ENCODE assay signal across 9 cellular contexts in the genomic region with DNA sequence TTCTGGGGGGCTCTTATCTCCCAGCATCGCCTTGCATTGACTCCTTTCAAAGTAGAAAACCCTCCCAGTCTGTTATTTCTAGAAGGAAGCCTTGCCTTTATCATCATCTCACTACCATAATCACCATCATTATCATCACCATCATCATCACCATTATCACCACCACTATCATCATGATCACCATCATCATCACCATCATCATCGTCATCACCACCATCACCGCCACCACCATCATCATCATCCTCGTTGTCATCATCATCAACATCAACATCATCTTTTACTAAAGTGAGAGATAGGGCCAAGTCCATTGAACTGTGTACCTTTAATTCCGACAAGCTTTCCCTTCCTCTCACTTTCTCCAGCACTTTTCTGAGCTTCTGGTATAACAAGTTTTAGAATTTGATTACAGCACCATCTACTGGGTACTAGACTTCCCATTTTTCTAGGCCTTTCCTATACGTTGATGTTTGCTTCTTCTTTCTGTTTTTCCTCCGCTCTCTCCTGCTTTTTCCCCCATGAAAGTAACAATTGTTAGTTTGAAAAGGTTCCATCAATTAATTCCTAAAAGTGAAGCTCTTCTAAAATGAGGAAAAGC.
A peak's percentile ranks its signal among the peaks of the same experiment; 100 is the strongest.
DNase-seq lines count a peak whose midpoint lies in the region; ATAC-seq and TF ChIP-seq lines count a peak whose summit lies in the region.
"Had no signal": no experiment of that assay in that cellular context is flagged by ENCODE, and none has a peak within 500 bp of the region (broad histone marks: within the 10 kb centered on the region; RNA-seq: fewer than 3 reads in every experiment).

No MANE protein-coding gene starts in this region.

- H3K79me2 ChIP-seq in neural progenitor cell (ENCODE audit: low read depth), result no peaks in the 10 kb centered on the region

- H3K36me3 Mint-ChIP-seq in MCF 10A (ENCODE audit: insufficient read depth, unreplicated experiment) (no peaks in the 10 kb centered on the region), neural progenitor cell (no peaks in the 10 kb centered on the region)
- H3K36me3 Mint-ChIP-seq in activated naive CD4-positive, alpha-beta T cell treated with anti-CD3 and anti-CD28 coated beads for 36 hours (ENCODE audit: low read depth), result peaks cover 2% of the 10 kb centered on the region

- POLR2A ChIA-PET in MCF 10A (lab: Yijun Ruan, JAX), result interaction anchor here (0.7 to 1.8 kb wide), 8 partner anchors 178 to 340 kb away, joined by 3 to 10 read pairs (median 4); a partner anchor contains a TSS

- peaks cover 7% of the 10 kb centered on the region for H3K4me1 ChIP-seq in neural progenitor cell

- DNase-seq in ELR (ENCODE audit: low read depth) (peak; percentile 29), NCI-H1436 (lab: John Stamatoyannopoulos, UW) (peak; percentile 59), MCF 10A (ENCODE audit: unreplicated experiment) (peak; percentile 33), neural progenitor cell (ENCODE audit: low spot score) (peak; percentile 23)
- DNase-seq in activated CD4-positive, alpha-beta T cell treated with anti-CD3 and anti-CD28 coated beads, Interleukin-2, amount 50 U/mL, for 1 hour, result no peak
- DNase-seq in activated T-cell treated with anti-CD3 and anti-CD28 coated beads, Interleukin-2, amount 50 U/mL, for 1 hour, result no peak
- DNase-seq in activated naive CD4-positive, alpha-beta T cell treated with anti-CD3 and anti-CD28 coated beads for 36 hours, result no peak
- DNase-seq: activated CD8-positive, alpha-beta memory T cell treated with anti-CD3 and anti-CD28 coated beads for 24 hours had no signal

- no peak overlapping the region for H3K4me2 ChIP-seq in neural progenitor cell

- H3K27ac ChIP-seq in neural progenitor cell, result no peak overlapping the region

- no peak overlapping the region for H2AFZ ChIP-seq in neural progenitor cell (replicated peaks)

- peak; percentile 41 for TF ChIP-seq CTCF in MCF 10A (IDR thresholded peaks at IDR 0.05; ENCODE audit: unreplicated experiment)
- peak; percentile 47 for TF ChIP-seq CTCF in neural progenitor cell (IDR thresholded peaks at IDR 0.05)

- no peaks in the 10 kb centered on the region for H3K27me3 Mint-ChIP-seq in MCF 10A (ENCODE audit: insufficient read depth, unreplicated experiment)
- peaks cover 11% of the 10 kb centered on the region for H3K27me3 Mint-ChIP-seq in neural progenitor cell (ENCODE audit: insufficient read depth, low read depth)
- H3K27me3 Mint-ChIP-seq in activated naive CD4-positive, alpha-beta T cell treated with anti-CD3 and anti-CD28 coated beads for 36 hours (ENCODE audit: low read depth), result no peaks in the 10 kb centered on the region

- no peaks in the 10 kb centered on the region for H3K9me3 Mint-ChIP-seq in MCF 10A (ENCODE audit: unreplicated experiment)
- peaks cover 6% of the 10 kb centered on the region for H3K9me3 Mint-ChIP-seq in neural progenitor cell
- H3K9me3 Mint-ChIP-seq in activated naive CD4-positive, alpha-beta T cell treated with anti-CD3 and anti-CD28 coated beads for 36 hours, result peaks cover 4% of the 10 kb centered on the region

- H3K4me1 Mint-ChIP-seq in MCF 10A (ENCODE audit: insufficient read depth, unreplicated experiment), result peaks cover 18% of the 10 kb centered on the region
- H3K4me1 Mint-ChIP-seq in neural progenitor cell, result peaks cover 22% of the 10 kb centered on the region
- H3K4me1 Mint-ChIP-seq in activated naive CD4-positive, alpha-beta T cell treated with anti-CD3 and anti-CD28 coated beads for 36 hours (ENCODE audit: low read depth), result no peaks in the 10 kb centered on the region

- H4K20me1 ChIP-seq in neural progenitor cell (ENCODE audit: low read depth), result no peaks in the 10 kb centered on the region

- no peaks in the 10 kb centered on the region for H3K36me3 ChIP-seq in neural progenitor cell

- H3K4me3 Mint-ChIP-seq in MCF 10A (ENCODE audit: unreplicated experiment) (no peak overlapping the region), neural progenitor cell (peak overlapping the region; percentile 8)
- no peak overlapping the region for H3K4me3 Mint-ChIP-seq in activated naive CD4-positive, alpha-beta T cell treated with anti-CD3 and anti-CD28 coated beads for 36 hours

- intact Hi-C loops in MCF 10A (cut with micrococcal nuclease), result loop anchor here (1.0 to 2.0 kb wide), 5 partner anchors 179 to 337 kb away; a partner anchor contains a TSS
- intact Hi-C loops in activated naive CD4-positive, alpha-beta T cell treated with anti-CD3 and anti-CD28 coated beads for 36 hours (cut with micrococcal nuclease), result loop anchor here (1.0 to 5.0 kb wide), 5 partner anchors 155 to 337 kb away; no protein-coding TSS in a partner anchor

- H3K9me3 ChIP-seq in neural progenitor cell (ENCODE audit: low read depth), result no peaks in the 10 kb centered on the region

- H3K9ac ChIP-seq in neural progenitor cell, result no peak overlapping the region

- no peak for ATAC-seq in GM18861 (IDR thresholded peaks at IDR 0.05; ENCODE audit: unreplicated experiment)

- no peaks in the 10 kb centered on the region for H3F3A ChIP-seq in neural progenitor cell (ENCODE audit: low read depth)

- H3K27ac Mint-ChIP-seq in MCF 10A (ENCODE audit: low read depth, unreplicated experiment), result no peak overlapping the region
- H3K27ac Mint-ChIP-seq in neural progenitor cell, result no peak overlapping the region
- H3K27ac Mint-ChIP-seq in activated naive CD4-positive, alpha-beta T cell treated with anti-CD3 and anti-CD28 coated beads for 36 hours, result no peak overlapping the region

- no peak overlapping the region for H3K4me3 ChIP-seq in neural progenitor cell

- no TSS peak for BruUV-seq in MCF 10A (replicated peaks; lab: Mats Ljungman, UMichigan)

- CTCF ChIA-PET in MCF 10A (lab: Yijun Ruan, JAX), result interaction anchor here (0.6 to 4.8 kb wide), 42 partner anchors 8 to 1122 kb away, joined by 3 to 51 read pairs (median 4); a partner anchor contains a TSS
- CTCF ChIA-PET in activated naive CD4-positive, alpha-beta T cell treated with anti-CD3 and anti-CD28 coated beads for 36 hours (lab: Charles Lee), result interaction anchor here (1.4 to 2.5 kb wide), 3 partner anchors 247 to 337 kb away, joined by 3 to 12 read pairs (median 5); no protein-coding TSS in a partner anchor

- H3K27me3 ChIP-seq in neural progenitor cell, result no peaks in the 10 kb centered on the region

Comparison
In these comparisons a context has a peak if more than half of its experiments do, and no peak if none do; other contexts are left out.
1. DNase-seq: peak in ELR (single experiment), NCI-H1436 (single experiment), MCF 10A (single experiment) and neural progenitor cell (single experiment); none in activated CD4-positive, alpha-beta T cell treated with anti-CD3 and anti-CD28 coated beads, Interleukin-2, amount 50 U/mL, for 1 hour (single experiment), activated T-cell treated with anti-CD3 and anti-CD28 coated beads, Interleukin-2, amount 50 U/mL, for 1 hour (single experiment) and activated naive CD4-positive, alpha-beta T cell treated with anti-CD3 and anti-CD28 coated beads for 36 hours (single experiment).